ENCODE assay signal across 8 cellular contexts in genomic region chr1:234970731-234971476, GRCh38.
DNase-seq lines count a peak whose midpoint lies in the region; ATAC-seq and TF ChIP-seq lines count a peak whose summit lies in the region.

No MANE protein-coding gene starts in this region.

- CTCF ChIA-PET in GM10248 (lab: Yijun Ruan, JAX): interaction anchor here (0.9 to 2.9 kb wide), 5 partner anchors 9 to 103 kb away, joined by 3 to 16 read pairs (median 3); no protein-coding TSS in a partner anchor

- no peak overlapping the region for H3K27ac ChIP-seq in RWPE2 (ENCODE audit: poor library complexity, severe bottlenecking)
- peak overlapping the region; percentile 93 to 94 for H3K27ac ChIP-seq in coronary artery
- H3K27ac ChIP-seq in liver (ENCODE audit: low read depth in 1 of 2, low read length in 2 of 2): peak overlapping the region; percentile 97 to 99

- no peak for TF ChIP-seq RAD21 in liver (IDR thresholded peaks at IDR 0.05)

- POLR2A ChIA-PET in GM10248 (lab: Yijun Ruan, JAX): interaction anchor here (0.5 to 2.5 kb wide), 5 partner anchors 8 to 104 kb away, joined by 3 to 12 read pairs (median 3); no protein-coding TSS in a partner anchor

- no peak for TF ChIP-seq CTCF in HFF-Myc (IDR thresholded peaks at IDR 0.05; ENCODE audit: low read depth, low read length, missing control alignments)
- TF ChIP-seq CTCF in RWPE2 (IDR thresholded peaks at IDR 0.05; ENCODE audit: poor library complexity, severe bottlenecking): no peak
- no peak for TF ChIP-seq CTCF in coronary artery (IDR thresholded peaks at IDR 0.05)
- no peak for TF ChIP-seq CTCF in liver (IDR thresholded peaks at IDR 0.05; ENCODE audit: low read depth, low read length, missing input control)
- no peak for TF ChIP-seq CTCF in GM10248 (IDR thresholded peaks at IDR 0.05; ENCODE audit: control extremely low read depth, extremely low read depth, low read depth, missing control alignments)

- H3K4me1 ChIP-seq in RWPE2 (ENCODE audit: insufficient read depth, poor library complexity, severe bottlenecking) (peaks cover 23% of the 10 kb centered on the region), liver (ENCODE audit: control insufficient read depth in 4 of 4, insufficient read depth in 4 of 4, low read length in 3 of 4) (peaks cover 24 to 58% (median 32%) of the 10 kb centered on the region in 4 donors)

- 0 out of 3 replicates have a peak, but pooled peaks have one; percentile 10 for ATAC-seq in RWPE2 (ENCODE audit: low read depth)

- peak overlapping the region; percentile 92 to 97 for H3K9ac ChIP-seq in liver (ENCODE audit: low read depth in 1 of 2, low read length in 2 of 2)

- H3K9me3 ChIP-seq in RWPE2 (ENCODE audit: severe bottlenecking) (no peaks in the 10 kb centered on the region), liver (ENCODE audit: control insufficient read depth in 4 of 4, low read length in 3 of 4) (no peaks in the 10 kb centered on the region)

- H3K4me3 ChIP-seq in HFF-Myc (replicated peaks; ENCODE audit: low read depth, low read length) (peak overlapping the region; percentile 2), RWPE2 (ENCODE audit: severe bottlenecking) (no peak overlapping the region), coronary artery (peak overlapping the region; percentile 64), liver (ENCODE audit: low read depth in 1 of 3, low read length in 3 of 3) (peak overlapping the region in 2 of 3 donors; percentile 35 to 44)

- no peaks in the 10 kb centered on the region for H3K27me3 ChIP-seq in RWPE2 (ENCODE audit: insufficient read depth, poor library complexity, severe bottlenecking)
- H3K27me3 ChIP-seq in liver (ENCODE audit: control insufficient read depth in 4 of 4, insufficient read depth in 4 of 4, low read length in 3 of 4): no peaks in the 10 kb centered on the region

- no peaks in the 10 kb centered on the region for H3K36me3 ChIP-seq in RWPE2 (ENCODE audit: low read depth)
- H3K36me3 ChIP-seq in liver (ENCODE audit: control insufficient read depth in 4 of 4, insufficient read depth in 3 of 4, low read depth in 1 of 4, low read length in 3 of 4): no peaks in the 10 kb centered on the region

- 13% methylated on average over 12 of the region's 12 CpGs for WGBS in liver

- DNase-seq in COLO668 (lab: John Stamatoyannopoulos, UW; ENCODE audit: unreplicated experiment) (peak; percentile 92), HFF-Myc (ENCODE audit: extremely low read depth, low read depth) (peak; percentile 95), RWPE2 (ENCODE audit: low spot score) (no peak), coronary artery (ENCODE audit: low spot score) (peak; percentile 93), stromal cell of bone marrow (ENCODE audit: low read depth) (peak; percentile 93), NK-92 (lab: John Stamatoyannopoulos, UW; ENCODE audit: unreplicated experiment) (no peak), GM10248 (ENCODE audit: extremely low spot score) (no peak)

TF ChIP-seq in liver, 16 proteins besides CTCF, POLR2A, EP300 and RAD21:
- TF ChIP-seq EGR1 (IDR thresholded peaks at IDR 0.05; ENCODE audit: low read depth in 2 of 2) (no peak), HNF4A (conservative IDR thresholded peaks at IDR 0.05) (no peak), FOXA2 (IDR thresholded peaks at IDR 0.05) (no peak), JUND (IDR thresholded peaks at IDR 0.05) (no peak), HNF4G (IDR thresholded peaks at IDR 0.05) (no peak), ZBTB33 (IDR thresholded peaks at IDR 0.05) (peak; percentile 64), TAF1 (conservative IDR thresholded peaks at IDR 0.05) (no peak), RXRA (IDR thresholded peaks at IDR 0.05) (peak; percentile 6 to 50), ATF3 (IDR thresholded peaks at IDR 0.05) (no peak), YY1 (IDR thresholded peaks at IDR 0.05) (peak; percentile 46), SP1 (IDR thresholded peaks at IDR 0.05) (peak; percentile 40), NR2F2 (IDR thresholded peaks at IDR 0.05) (peak; percentile 17), GABPA (IDR thresholded peaks at IDR 0.05 in 1 of 2, conservative IDR thresholded peaks at IDR 0.05 in 1 of 2) (no peak), MAX (IDR thresholded peaks at IDR 0.05) (peak; percentile 85), FOXA1 (IDR thresholded peaks at IDR 0.05) (no peak), REST (IDR thresholded peaks at IDR 0.05) (peak; percentile 26)

Comparison
In these comparisons a context has a peak if more than half of its experiments do, and no peak if none do; other contexts are left out.
1. DNase-seq: peak in COLO668 (single experiment), HFF-Myc (single experiment), coronary artery (single experiment) and stromal cell of bone marrow (single experiment); none in RWPE2 (single experiment), NK-92 (single experiment) and GM10248 (single experiment).